24 cellular contexts compared by ENCODE assay signal in genomic region chr17:73545633-73546032, GRCh38.
"Had no signal": no experiment of that assay in that cellular context is flagged by ENCODE, and none has a peak within 500 bp of the region (broad histone marks: within the 10 kb centered on the region; RNA-seq: fewer than 3 reads in every experiment).

No MANE protein-coding gene starts in this region.

- FAIRE-seq: islet of Langerhans had no signal

- DNase-seq: colonic mucosa; effector CD8-positive, alpha-beta T cell; endodermal cell; esophagus squamous epithelium; foreskin melanocyte; heart right ventricle; hippocampal formation; kidney glomerular epithelial cell; left colon; left ventricle myocardium inferior; lower lobe of right lung; natural killer cell; right cardiac atrium; sigmoid colon; stimulated activated CD4-positive, alpha-beta T cell treated with anti-CD3 and anti-CD28 coated beads, Interleukin-4, amount 100 ng/mL, for 4 hours; stimulated activated naive CD8-positive, alpha-beta T cell treated with anti-CD3 and anti-CD28 coated beads, Interleukin-15, Interleukin-2, amounts not matched to agents 100 U/mL and 50 U/mL, for 24 hours; substantia nigra; upper lobe of left lung had no signal

- H3K9me3 ChIP-seq: colonic mucosa, esophagus squamous epithelium, heart right ventricle, left ventricle myocardium inferior, lower lobe of right lung, prostate gland, sigmoid colon, thoracic aorta, tibial nerve, upper lobe of left lung had no signal

- H3K27ac ChIP-seq: colonic mucosa, epithelial cell of prostate, heart right ventricle, left ventricle myocardium inferior, lower lobe of right lung, prostate gland, sigmoid colon, thoracic aorta, tibial nerve, upper lobe of left lung had no signal

- H3K4me1 ChIP-seq: colonic mucosa, prostate gland, sigmoid colon had no signal

- H3K4me3 ChIP-seq: colonic mucosa, esophagus squamous epithelium, heart right ventricle, left ventricle myocardium inferior, lower lobe of right lung, prostate gland, sigmoid colon, thoracic aorta, tibial nerve, upper lobe of left lung had no signal

- H3K27me3 ChIP-seq: colonic mucosa, tibial nerve, upper lobe of left lung had no signal

- H3K36me3 ChIP-seq: colonic mucosa, esophagus squamous epithelium, heart right ventricle, left ventricle myocardium inferior, lower lobe of right lung, prostate gland, sigmoid colon, thoracic aorta, tibial nerve, upper lobe of left lung had no signal

- ATAC-seq: heart right ventricle; left colon; lower lobe of right lung; natural killer cell; right cardiac atrium; stimulated activated memory B cell treated with anti-CD40 and anti-IgM and Interleukin-4, amounts not matched to agents 10 μg/mL and 1 μg/mL and 100 μg/mL, for 72 hours; stimulated activated naive CD8-positive, alpha-beta T cell treated with anti-CD3 and anti-CD28 coated beads, Interleukin-15, Interleukin-2, amounts not matched to agents 100 U/mL and 50 U/mL, for 24 hours had no signal
